ENCODE assay signal across 8 cellular contexts in genomic region chr3:4739289-4740236, GRCh38.
A peak's percentile ranks its signal among the peaks of the same experiment; 100 is the strongest.
DNase-seq lines count a peak whose midpoint lies in the region; ATAC-seq and TF ChIP-seq lines count a peak whose summit lies in the region.

No MANE protein-coding gene starts in this region.

- H3K56ac ChIP-seq in H9 (ENCODE audit: insufficient read length, low read depth, low read length), result no peak overlapping the region

- peaks cover 76% of the 10 kb centered on the region for H3K4me1 ChIP-seq in left ventricle myocardium inferior
- peaks cover 29% of the 10 kb centered on the region for H3K4me1 ChIP-seq in right cardiac atrium (ENCODE audit: control insufficient read depth, insufficient read depth, low read length)
- H3K4me1 ChIP-seq in H9 (ENCODE audit: insufficient read depth, low read length), result no peaks in the 10 kb centered on the region; the same call in 1 of the 2 replicates

- peak overlapping the region; percentile 1 for H3K4me3 Mint-ChIP-seq in activated naive CD8-positive, alpha-beta T cell treated with anti-CD3 and anti-CD28 coated beads for 36 hours
- no peak overlapping the region for H3K4me3 Mint-ChIP-seq in naive B cell
- no peak overlapping the region for H3K4me3 Mint-ChIP-seq in H9

- no peaks in the 10 kb centered on the region for H3K79me1 ChIP-seq in H9 (ENCODE audit: insufficient read depth, low read depth, low read length, poor library complexity, severe bottlenecking)

- no peak overlapping the region for H2BK12ac ChIP-seq in H9 (ENCODE audit: insufficient read length, low read depth, low read length)

- peaks cover 12% of the 10 kb centered on the region for H3K36me3 ChIP-seq in left ventricle myocardium inferior

- H3K9me3 ChIP-seq in left ventricle myocardium inferior (replicated peaks) (no peaks in the 10 kb centered on the region), right cardiac atrium (ENCODE audit: control insufficient read depth, low read length) (no peaks in the 10 kb centered on the region), H9 (ENCODE audit: control insufficient read depth, low read depth, low read length) (no peaks in the 10 kb centered on the region)

- WGBS in right cardiac atrium, result 92% methylated on average over 9 of the region's 9 CpGs
- WGBS in H9 (ENCODE audit: extremely low coverage, insufficient read length, low lambda C conversion rate), result no CpG with 5 or more reads among the region's 9 CpGs

- H2BK20ac ChIP-seq in H9 (ENCODE audit: low read depth, low read length, poor library complexity, severe bottlenecking), result no peak overlapping the region

- H3K4me2 ChIP-seq in H9 (ENCODE audit: insufficient read depth, insufficient read length, low read length), result no peak overlapping the region

- H3K27ac ChIP-seq in left ventricle myocardium inferior (replicated peaks) (peak overlapping the region; percentile 88), right cardiac atrium (ENCODE audit: low read length) (no peak overlapping the region), H9 (ENCODE audit: insufficient read length, low read depth, low read length) (no peak overlapping the region)

- no peaks in the 10 kb centered on the region for H3K23me2 ChIP-seq in H9 (ENCODE audit: insufficient read length, low read depth, low read length, poor library complexity, severe bottlenecking)

- no peak overlapping the region for H3K14ac ChIP-seq in H9 (ENCODE audit: insufficient read depth, low read length)

- H2BK15ac ChIP-seq in H9 (ENCODE audit: low read depth, low read length), result no peak overlapping the region

- H2AK5ac ChIP-seq in H9 (ENCODE audit: insufficient read length, low read length), result no peak overlapping the region

- no peak overlapping the region for H3K18ac ChIP-seq in H9 (ENCODE audit: insufficient read length, low read depth, low read length)

- H2BK5ac ChIP-seq in H9 (ENCODE audit: insufficient read length, low read length), result no peak overlapping the region

- ATAC-seq in right cardiac atrium, result no peak
- no peak for ATAC-seq in naive B cell (ENCODE audit: low read depth in 2 of 2)
- no peak for ATAC-seq in HG02970 (IDR thresholded peaks at IDR 0.05; ENCODE audit: low FRiP score, unreplicated experiment)

- intact Hi-C loops in left ventricle myocardium inferior (cut with micrococcal nuclease), result no loop called here
- intact Hi-C loops in right cardiac atrium (cut with DNase I), result loop anchor here in 2 of 4 donors (5.0 to 10.0 kb wide), 2 partner anchors 243 to 245 kb away; no protein-coding TSS in a partner anchor

- no peaks in the 10 kb centered on the region for H3K27me3 ChIP-seq in left ventricle myocardium inferior (ENCODE audit: low read depth)
- H3K27me3 ChIP-seq in right cardiac atrium (ENCODE audit: control insufficient read depth, insufficient read depth), result no peaks in the 10 kb centered on the region
- H3K27me3 ChIP-seq in H9 (ENCODE audit: insufficient read depth, low read length), result no peaks in the 10 kb centered on the region

- peaks cover 26% of the 10 kb centered on the region for H3K9me3 Mint-ChIP-seq in activated naive CD8-positive, alpha-beta T cell treated with anti-CD3 and anti-CD28 coated beads for 36 hours
- H3K9me3 Mint-ChIP-seq in naive B cell (no peaks in the 10 kb centered on the region), H9 (no peaks in the 10 kb centered on the region)

- no peaks in the 10 kb centered on the region for H4K20me1 ChIP-seq in H9 (ENCODE audit: control insufficient read depth, insufficient read depth, insufficient read length)

- H3K27ac Mint-ChIP-seq in activated naive CD8-positive, alpha-beta T cell treated with anti-CD3 and anti-CD28 coated beads for 36 hours, result peak overlapping the region; percentile 90
- H3K27ac Mint-ChIP-seq in naive B cell (peak overlapping the region in 5 of 6 donors; percentile 67 to 95 (median 78)), H9 (peak overlapping the region in 1 of 3 experiments; percentile 73; a peak in 1 of 7 replicates)

- H3K9ac ChIP-seq in H9 (ENCODE audit: extremely low read depth, insufficient read length, low read length), result no peak overlapping the region

- H2AFZ ChIP-seq in H9 (ENCODE audit: low read length), result no peak overlapping the region

- no peak overlapping the region for H3K23ac ChIP-seq in H9 (ENCODE audit: insufficient read length, low read depth, low read length)

- H2BK120ac ChIP-seq in H9 (ENCODE audit: low read depth, low read length, poor library complexity, severe bottlenecking), result no peak overlapping the region

- no peak overlapping the region for H3T11ph ChIP-seq in H9 (ENCODE audit: low read length)

- no peak overlapping the region for H4K91ac ChIP-seq in H9 (ENCODE audit: insufficient read length, low read depth, low read length)

- H3K4me3 ChIP-seq in left ventricle myocardium inferior (no peak overlapping the region), right cardiac atrium (ENCODE audit: low read length) (no peak overlapping the region)

- H3K36me3 Mint-ChIP-seq in activated naive CD8-positive, alpha-beta T cell treated with anti-CD3 and anti-CD28 coated beads for 36 hours, result peaks cover 69% of the 10 kb centered on the region
- H3K36me3 Mint-ChIP-seq in naive B cell (peaks cover 52 to 58% of the 10 kb centered on the region in 2 donors), H9 (ENCODE audit: insufficient read depth in 1 of 3, low read depth in 3 of 3) (peaks cover 0 to 2% (median 0%) of the 10 kb centered on the region in 3 experiments; a peak in 2 of 7 replicates)

- no peak overlapping the region for H3K4ac ChIP-seq in H9 (ENCODE audit: low read depth, low read length)

- H3K79me2 ChIP-seq in H9 (ENCODE audit: insufficient read depth, low read length), result no peaks in the 10 kb centered on the region

- no peak overlapping the region for H4K8ac ChIP-seq in H9 (replicated peaks; ENCODE audit: insufficient read length, low read depth, low read length)

- peaks cover 73% of the 10 kb centered on the region for H3K4me1 Mint-ChIP-seq in activated naive CD8-positive, alpha-beta T cell treated with anti-CD3 and anti-CD28 coated beads for 36 hours
- H3K4me1 Mint-ChIP-seq in naive B cell (peaks cover 38 to 47% (median 44%) of the 10 kb centered on the region in 3 donors), H9 (peaks cover 0 to 4% of the 10 kb centered on the region in 2 experiments; a peak in 3 of 4 replicates)

- DNase-seq in left ventricle myocardium inferior (no peak), right cardiac atrium (no peak), naive B cell (no peak), H9 (no peak), cerebellar nuclear complex (lab: John Stamatoyannopoulos, UW) (no peak)
- peak; percentile 42 for DNase-seq in activated naive CD8-positive, alpha-beta T cell treated with anti-CD3 and anti-CD28 coated beads for 36 hours
- DNase-seq in stimulated activated CD8-positive, alpha-beta memory T cell treated with anti-CD3 and anti-CD28 coated beads, Interleukin-4, amount 100 ng/mL, for 48 hours, result no peak

- TF ChIP-seq CTCF in left ventricle myocardium inferior (IDR thresholded peaks at IDR 0.05; ENCODE audit: borderline replicate concordance), result no peak
- TF ChIP-seq CTCF in H9 (conservative IDR thresholded peaks at IDR 0.05), result no peak

- H4K5ac ChIP-seq in H9 (ENCODE audit: insufficient read length, low read depth, low read length), result no peak overlapping the region

- no peaks in the 10 kb centered on the region for H3K27me3 Mint-ChIP-seq in activated naive CD8-positive, alpha-beta T cell treated with anti-CD3 and anti-CD28 coated beads for 36 hours
- H3K27me3 Mint-ChIP-seq in naive B cell (no peaks in the 10 kb centered on the region), H9 (ENCODE audit: low read depth) (no peaks in the 10 kb centered on the region; the same call in 1 of the 2 replicates)
